29 cellular contexts compared by ENCODE assay signal in the genomic region with DNA sequence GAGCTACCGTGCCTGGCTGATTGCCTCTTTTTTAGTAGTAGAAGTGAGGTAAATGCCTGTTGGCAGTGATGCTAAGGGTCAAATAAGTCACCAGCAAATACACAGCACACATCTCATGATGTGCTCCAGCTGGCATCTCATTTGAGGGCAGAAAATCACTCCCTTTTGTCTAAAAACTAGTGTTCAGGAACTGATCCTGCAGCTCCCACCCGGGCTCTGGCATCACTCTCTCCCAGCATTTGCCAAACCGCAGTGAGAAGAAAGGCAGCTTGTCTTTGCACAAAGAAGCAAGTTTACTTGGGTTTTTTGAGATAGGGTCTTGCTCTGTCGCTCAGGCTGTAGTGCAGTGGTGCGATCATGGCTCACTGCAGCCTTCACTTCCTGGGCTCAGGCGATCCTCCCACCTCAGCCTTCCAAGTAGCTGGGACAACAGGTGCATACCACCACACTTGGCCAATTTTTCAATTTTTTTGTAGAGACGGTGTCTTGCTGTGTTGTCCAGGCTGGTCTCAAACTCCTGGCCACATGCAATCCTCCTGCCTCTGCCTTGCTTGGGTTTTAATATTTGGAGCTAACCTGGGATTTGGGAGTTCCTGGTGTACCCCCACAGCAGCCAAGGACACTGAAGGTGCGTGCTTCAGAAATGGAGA. TPM values are rescaled to one million over a fixed set of nuclear protein-coding genes. Genes with fewer than 3 reads are reported as not detected.
DNase-seq lines count a peak whose midpoint lies in the region; ATAC-seq and TF ChIP-seq lines count a peak whose summit lies in the region.
"Had no signal": no experiment of that assay in that cellular context is flagged by ENCODE, and none has a peak within 500 bp of the region (broad histone marks: within the 10 kb centered on the region; RNA-seq: fewer than 3 reads in every experiment).

No MANE protein-coding gene starts in this region.

- H3K9ac ChIP-seq in neural progenitor cell: no peak overlapping the region
- H3K9ac ChIP-seq: SK-N-SH had no signal

- H3K4me2 ChIP-seq in neural progenitor cell: no peak overlapping the region
- H3K4me2 ChIP-seq: A549, SK-N-SH had no signal

- peaks cover 9% of the 10 kb centered on the region for H3K9me3 Mint-ChIP-seq in neural progenitor cell
- H3K9me3 Mint-ChIP-seq: activated CD4-positive, alpha-beta T cell treated with anti-CD3 and anti-CD28 coated beads, Interleukin-2, amount 10 ng/mL, durations not matched to agents 24 days and 14 days; activated naive CD4-positive, alpha-beta T cell treated with anti-CD3 and anti-CD28 coated beads, Interleukin-2, amount 50 U/mL, for 24 hours; activated T-cell treated with anti-CD3 and anti-CD28 coated beads, Interleukin-2, amount 50 U/mL, for 72 hours had no signal

- no peaks in the 10 kb centered on the region for H3K79me2 ChIP-seq in neural progenitor cell (ENCODE audit: low read depth)

- TF ChIP-seq CTCF in fibroblast of the aortic adventitia (IDR thresholded peaks at IDR 0.05; ENCODE audit: insufficient read depth, low read length) (no peak), neural progenitor cell (IDR thresholded peaks at IDR 0.05) (no peak)

- H3K27ac ChIP-seq in angular gyrus (ENCODE audit: low read depth, low read length) (peak overlapping the region; percentile 6), neural progenitor cell (no peak overlapping the region)
- H3K27ac ChIP-seq: A549, ascending aorta, foreskin keratinocyte, HL-60, psoas muscle, stomach had no signal

- peaks cover 52% of the 10 kb centered on the region for H3K27me3 ChIP-seq in neural progenitor cell
- H3K27me3 ChIP-seq: ascending aorta had no signal

- no peak overlapping the region for H2AFZ ChIP-seq in neural progenitor cell (replicated peaks)

- peaks cover 9% of the 10 kb centered on the region for H3F3A ChIP-seq in neural progenitor cell (ENCODE audit: low read depth)

- peaks cover 34% of the 10 kb centered on the region for H3K27me3 Mint-ChIP-seq in neural progenitor cell (ENCODE audit: insufficient read depth, low read depth)

- H3K4me3 Mint-ChIP-seq in neural progenitor cell: no peak overlapping the region
- H3K4me3 Mint-ChIP-seq: activated CD4-positive, alpha-beta T cell treated with anti-CD3 and anti-CD28 coated beads, Interleukin-2, amount 10 ng/mL, durations not matched to agents 24 days and 14 days; activated naive CD4-positive, alpha-beta T cell treated with anti-CD3 and anti-CD28 coated beads, Interleukin-2, amount 50 U/mL, for 24 hours; activated T-cell treated with anti-CD3 and anti-CD28 coated beads, Interleukin-2, amount 50 U/mL, for 72 hours; T-helper 17 cell had no signal

- peak overlapping the region; percentile 8 for H3K27ac Mint-ChIP-seq in neural progenitor cell
- H3K27ac Mint-ChIP-seq: activated CD4-positive, alpha-beta T cell treated with anti-CD3 and anti-CD28 coated beads, Interleukin-2, amount 10 ng/mL, durations not matched to agents 24 days and 14 days; activated naive CD4-positive, alpha-beta T cell treated with anti-CD3 and anti-CD28 coated beads, Interleukin-2, amount 50 U/mL, for 24 hours; activated T-cell treated with anti-CD3 and anti-CD28 coated beads, Interleukin-2, amount 50 U/mL, for 72 hours; T-helper 17 cell had no signal

- TF ChIP-seq POLR2A in GM18505 (IDR thresholded peaks at IDR 0.05; ENCODE audit: borderline replicate concordance, extremely low read depth, insufficient read depth, insufficient read length): no peak

- no peak for ATAC-seq in HG02840 (IDR thresholded peaks at IDR 0.05; ENCODE audit: low FRiP score, unreplicated experiment)
- no peak for ATAC-seq in GM18505 (IDR thresholded peaks at IDR 0.05; ENCODE audit: unreplicated experiment)
- no peak for ATAC-seq in left colon
- ATAC-seq: A549; activated T-cell treated with anti-CD3 and anti-CD28 coated beads, Interleukin-2, amount 50 U/mL, for 72 hours; foreskin keratinocyte; psoas muscle; T-helper 17 cell had no signal

- H3K36me3 Mint-ChIP-seq in neural progenitor cell: peaks cover 1% of the 10 kb centered on the region
- H3K36me3 Mint-ChIP-seq: activated naive CD4-positive, alpha-beta T cell treated with anti-CD3 and anti-CD28 coated beads, Interleukin-2, amount 50 U/mL, for 24 hours had no signal

- H3K4me3 ChIP-seq in fibroblast of the aortic adventitia (ENCODE audit: low read depth, low read length): no peak overlapping the region
- H3K4me3 ChIP-seq in neural progenitor cell: no peak overlapping the region
- H3K4me3 ChIP-seq: A549, ascending aorta, lung, psoas muscle, stomach had no signal

- no peaks in the 10 kb centered on the region for H3K4me1 ChIP-seq in neural progenitor cell
- H3K4me1 ChIP-seq: A549, Caco-2, foreskin keratinocyte had no signal

- intact Hi-C loops in left colon (cut with DNase I, micrococcal nuclease): no loop called here

- H3K36me3 ChIP-seq in neural progenitor cell: no peaks in the 10 kb centered on the region
- H3K36me3 ChIP-seq: ascending aorta, stomach had no signal

- no peaks in the 10 kb centered on the region for H3K9me3 ChIP-seq in neural progenitor cell (ENCODE audit: low read depth)
- H3K9me3 ChIP-seq: A549, ascending aorta, Caco-2, psoas muscle, SK-N-SH, stomach had no signal

- DNase-seq in COLO829 (ENCODE audit: low spot score) (peak; percentile 17), fibroblast of the aortic adventitia (ENCODE audit: low read depth) (peak; percentile 64), neural progenitor cell (ENCODE audit: low spot score) (no peak), left colon (no peak), NCI-H2081 (lab: John Stamatoyannopoulos, UW) (no peak)
- DNase-seq: activated CD4-positive, alpha-beta T cell treated with anti-CD3 and anti-CD28 coated beads, Interleukin-2, amount 10 ng/mL, durations not matched to agents 24 days and 14 days; activated T-cell treated with anti-CD3 and anti-CD28 coated beads, Interleukin-2, amount 50 U/mL, for 72 hours; Caco-2; cerebellar nuclear complex; erythroblast; foreskin keratinocyte; H7; islet precursor cell; NCI-H1048; NCI-H187; NCI-H69; psoas muscle; SK-N-SH; stomach; T-helper 17 cell had no signal

- no peaks in the 10 kb centered on the region for H4K20me1 ChIP-seq in neural progenitor cell (ENCODE audit: low read depth)

- H3K4me1 Mint-ChIP-seq in neural progenitor cell: peaks cover 7% of the 10 kb centered on the region

RNA-seq across cellular contexts. Expression of gene RBP7, which starts 4.1 kb away (rescaled TPM):
- total RNA-seq in fibroblast of the aortic adventitia (ENCODE audit: low replicate concordance): not detected in 2 replicates
- total RNA-seq in neural progenitor cell (ENCODE audit: low replicate concordance): 0.96 TPM in 1 of 2 replicates, not detected in the other
- total RNA-seq in left colon: 1 to 10 TPM; 2.1 to 2.4 TPM
- total RNA-seq: activated CD4-positive, alpha-beta T cell treated with anti-CD3 and anti-CD28 coated beads, Interleukin-2, amount 10 ng/mL, durations not matched to agents 24 days and 14 days; activated T-cell treated with anti-CD3 and anti-CD28 coated beads, Interleukin-2, amount 50 U/mL, for 72 hours; LHCN-M2 had no signal

RNA-seq across cellular contexts. Expression of gene UBE4B, which starts 31.6 kb away (rescaled TPM):
- 55.0 and 59.9 TPM in 2 replicates for total RNA-seq in fibroblast of the aortic adventitia (ENCODE audit: low replicate concordance)
- 66.2 and 66.7 TPM in 2 replicates for total RNA-seq in neural progenitor cell (ENCODE audit: low replicate concordance)
- 10 to 100 TPM; 32.3 to 36.5 TPM for total RNA-seq in left colon

RNA-seq across cellular contexts. Expression of gene NMNAT1, which starts 57.9 kb away (rescaled TPM):
- total RNA-seq in fibroblast of the aortic adventitia (ENCODE audit: low replicate concordance): 9.7 and 10.6 TPM in 2 replicates
- 9.4 and 14.6 TPM in 2 replicates for total RNA-seq in neural progenitor cell (ENCODE audit: low replicate concordance)
- total RNA-seq in left colon: 10 to 100 TPM; 23.3 to 25.5 TPM

RNA-seq across cellular contexts. Expression of gene LZIC, which starts 58.0 kb away (rescaled TPM):
- total RNA-seq in fibroblast of the aortic adventitia (ENCODE audit: low replicate concordance) (50.3 and 61.0 TPM in 2 replicates), neural progenitor cell (ENCODE audit: low replicate concordance) (37.0 and 60.6 TPM in 2 replicates), left colon (10 to 100 TPM; 45.9 to 49.6 TPM)

Comparison
In these comparisons a context has a peak if more than half of its experiments do, and no peak if none do; other contexts are left out.
1. DNase-seq: peak in COLO829 (single experiment) and fibroblast of the aortic adventitia (single experiment); none in neural progenitor cell (single experiment), left colon (0 of 2) and NCI-H2081 (0 of 2).